ENCODE assay signal across 9 cellular contexts in genomic region chr18:13375302-13376255, GRCh38.
A peak's percentile ranks its signal among the peaks of the same experiment; 100 is the strongest.
DNase-seq lines count a peak whose midpoint lies in the region; ATAC-seq, FAIRE-seq and TF ChIP-seq lines count a peak whose summit lies in the region.
"Had no signal": no experiment of that assay in that cellular context is flagged by ENCODE, and none has a peak within 500 bp of the region (broad histone marks: within the 10 kb centered on the region; RNA-seq: fewer than 3 reads in every experiment).

No MANE protein-coding gene starts in this region.

- peak overlapping the region; percentile 76 for H3K27ac ChIP-seq in CD4-positive, alpha-beta memory T cell (ENCODE audit: low read depth, low read length)
- H3K27ac ChIP-seq in testis: no peak overlapping the region
- H3K27ac ChIP-seq: KMS-11 had no signal

- TF ChIP-seq POLR2A in testis (IDR thresholded peaks at IDR 0.05): no peak

- CTCF ChIA-PET in CD4-positive, alpha-beta memory T cell (lab: Charles Lee; ENCODE audit: partially characterized antibody): interaction anchor here (0.8 to 4.1 kb wide), 6 partner anchors 8 to 159 kb away, joined by 3 to 26 read pairs (median 4); no protein-coding TSS in a partner anchor
- CTCF ChIA-PET in activated CD8-positive, alpha-beta memory T cell treated with anti-CD3 and anti-CD28 coated beads, Interleukin-2, amount 10 ng/mL, durations not matched to agents 7 days and 5 days (lab: Charles Lee): interaction anchor here (0.9 to 2.1 kb wide), 6 partner anchors 11 to 502 kb away, joined by 3 to 7 read pairs (median 3); no protein-coding TSS in a partner anchor

- H3K4me3 Mint-ChIP-seq in CD4-positive, alpha-beta memory T cell: peak overlapping the region; percentile 75 to 91 (median 80)
- peak overlapping the region; percentile 28 for H3K4me3 Mint-ChIP-seq in activated CD8-positive, alpha-beta memory T cell treated with anti-CD3 and anti-CD28 coated beads, Interleukin-2, amount 10 ng/mL, durations not matched to agents 7 days and 5 days
- peak overlapping the region; percentile 31 for H3K4me3 Mint-ChIP-seq in endothelial cell (ENCODE audit: unreplicated experiment)

- no peak for TF ChIP-seq CTCF in endothelial cell (IDR thresholded peaks at IDR 0.05; ENCODE audit: unreplicated experiment)
- TF ChIP-seq CTCF in omental fat pad (IDR thresholded peaks at IDR 0.05): no peak
- TF ChIP-seq CTCF in testis (IDR thresholded peaks at IDR 0.05): no peak

- peaks cover 86% of the 10 kb centered on the region for H3K4me1 ChIP-seq in CD4-positive, alpha-beta memory T cell (ENCODE audit: insufficient read depth, low read length)
- H3K4me1 ChIP-seq in testis: no peaks in the 10 kb centered on the region

- H3K36me3 ChIP-seq in CD4-positive, alpha-beta memory T cell (ENCODE audit: insufficient read depth, low read length): no peaks in the 10 kb centered on the region
- H3K36me3 ChIP-seq in testis (ENCODE audit: low read depth, missing control alignments): no peaks in the 10 kb centered on the region

- 71 to 73% methylated on average over 18 to 19 of the region's 19 CpGs for WGBS in testis, 2 donors

- peak overlapping the region; percentile 90 to 100 (median 99) for H3K27ac Mint-ChIP-seq in CD4-positive, alpha-beta memory T cell
- H3K27ac Mint-ChIP-seq in activated CD8-positive, alpha-beta memory T cell treated with anti-CD3 and anti-CD28 coated beads, Interleukin-2, amount 10 ng/mL, durations not matched to agents 7 days and 5 days: peak overlapping the region; percentile 77
- H3K27ac Mint-ChIP-seq in endothelial cell (ENCODE audit: unreplicated experiment): peak overlapping the region; percentile 32

- ATAC-seq in GM21423 (IDR thresholded peaks at IDR 0.05; ENCODE audit: unreplicated experiment) (peak; percentile 84), omental fat pad (ENCODE audit: low FRiP score) (peak; percentile 98)
- ATAC-seq in activated CD8-positive, alpha-beta memory T cell treated with anti-CD3 and anti-CD28 coated beads, Interleukin-2, amount 10 ng/mL, durations not matched to agents 7 days and 5 days: peak; percentile 86

- H3K4me1 Mint-ChIP-seq in CD4-positive, alpha-beta memory T cell: peaks cover 52 to 84% (median 71%) of the 10 kb centered on the region in 4 donors
- H3K4me1 Mint-ChIP-seq in activated CD8-positive, alpha-beta memory T cell treated with anti-CD3 and anti-CD28 coated beads, Interleukin-2, amount 10 ng/mL, durations not matched to agents 7 days and 5 days: peaks cover 43% of the 10 kb centered on the region
- H3K4me1 Mint-ChIP-seq in endothelial cell (ENCODE audit: unreplicated experiment): peaks cover 8% of the 10 kb centered on the region

- intact Hi-C loops in CD4-positive, alpha-beta memory T cell (cut with micrococcal nuclease): loop anchor here (2.0 to 5.0 kb wide), 5 partner anchors 61 to 352 kb away; partner anchors contain the start of genes FAM210A and RNMT
- intact Hi-C loops in testis (cut with DNase I; ENCODE audit: low total_unique reads): no loop called here

- no peaks in the 10 kb centered on the region for H3K9me3 ChIP-seq in CD4-positive, alpha-beta memory T cell (ENCODE audit: control insufficient read depth in 1 of 2, low read length in 2 of 2)
- H3K9me3 ChIP-seq in testis: no peaks in the 10 kb centered on the region

- DNase-seq in CD4-positive, alpha-beta memory T cell: peak; percentile 55 to 92 (median 65)
- DNase-seq in HTR-8/SVneo (ENCODE audit: insufficient read length, low spot score) (peak; percentile 78), endothelial cell (ENCODE audit: low spot score) (no peak), omental fat pad (ENCODE audit: low spot score) (peak; percentile 61), testis (peak; percentile 33), NCI-H524 (lab: John Stamatoyannopoulos, UW) (no peak)
- DNase-seq in activated CD8-positive, alpha-beta memory T cell treated with anti-CD3 and anti-CD28 coated beads, Interleukin-2, amount 10 ng/mL, durations not matched to agents 7 days and 5 days: peak; percentile 89

- peak overlapping the region in 1 of 2 donors; percentile 41 for H3K4me3 ChIP-seq in CD4-positive, alpha-beta memory T cell (ENCODE audit: low read length in 2 of 2)
- H3K4me3 ChIP-seq in testis: no peak overlapping the region

- POLR2A ChIA-PET in CD4-positive, alpha-beta memory T cell (lab: Charles Lee; ENCODE audit: partially characterized antibody): interaction anchor here (0.8 to 8.6 kb wide), 14 partner anchors 11 to 237 kb away, joined by 3 to 97 read pairs (median 4); no protein-coding TSS in a partner anchor

- no peaks in the 10 kb centered on the region for H3K36me3 Mint-ChIP-seq in CD4-positive, alpha-beta memory T cell
- H3K36me3 Mint-ChIP-seq in activated CD8-positive, alpha-beta memory T cell treated with anti-CD3 and anti-CD28 coated beads, Interleukin-2, amount 10 ng/mL, durations not matched to agents 7 days and 5 days: no peaks in the 10 kb centered on the region
- H3K36me3 Mint-ChIP-seq in endothelial cell (ENCODE audit: low read depth, unreplicated experiment): no peaks in the 10 kb centered on the region

- no peaks in the 10 kb centered on the region for H3K27me3 Mint-ChIP-seq in CD4-positive, alpha-beta memory T cell
- peaks cover 3% of the 10 kb centered on the region for H3K27me3 Mint-ChIP-seq in activated CD8-positive, alpha-beta memory T cell treated with anti-CD3 and anti-CD28 coated beads, Interleukin-2, amount 10 ng/mL, durations not matched to agents 7 days and 5 days
- peaks cover 3% of the 10 kb centered on the region for H3K27me3 Mint-ChIP-seq in endothelial cell (ENCODE audit: unreplicated experiment)

- H3K27me3 ChIP-seq in CD4-positive, alpha-beta memory T cell (ENCODE audit: insufficient read depth, low read length): no peaks in the 10 kb centered on the region
- no peaks in the 10 kb centered on the region for H3K27me3 ChIP-seq in testis

- FAIRE-seq in HTR-8/SVneo (lab: Jason Lieb, UNC): peak; percentile 48

- H3K9me3 Mint-ChIP-seq in CD4-positive, alpha-beta memory T cell: no peaks in the 10 kb centered on the region
- H3K9me3 Mint-ChIP-seq in activated CD8-positive, alpha-beta memory T cell treated with anti-CD3 and anti-CD28 coated beads, Interleukin-2, amount 10 ng/mL, durations not matched to agents 7 days and 5 days (ENCODE audit: low read depth): no peaks in the 10 kb centered on the region
- no peaks in the 10 kb centered on the region for H3K9me3 Mint-ChIP-seq in endothelial cell (ENCODE audit: unreplicated experiment)

Comparison
In these comparisons a context has a peak if more than half of its experiments do, and no peak if none do; other contexts are left out.
1. DNase-seq: peak in CD4-positive, alpha-beta memory T cell (5 of 5), HTR-8/SVneo (single experiment), activated CD8-positive, alpha-beta memory T cell treated with anti-CD3 and anti-CD28 coated beads, Interleukin-2, amount 10 ng/mL, durations not matched to agents 7 days and 5 days (single experiment), omental fat pad (single experiment) and testis (single experiment); none in endothelial cell (single experiment) and NCI-H524 (0 of 2).
2. H3K27ac Mint-ChIP-seq: peak in every context shown above with its lines; median percentile 99 in CD4-positive, alpha-beta memory T cell; 77 in activated CD8-positive, alpha-beta memory T cell treated with anti-CD3 and anti-CD28 coated beads, Interleukin-2, amount 10 ng/mL, durations not matched to agents 7 days and 5 days; 32 in endothelial cell.
3. H3K4me3 Mint-ChIP-seq: peak in every context shown above with its lines; median percentile 80 in CD4-positive, alpha-beta memory T cell; 31 in endothelial cell; 28 in activated CD8-positive, alpha-beta memory T cell treated with anti-CD3 and anti-CD28 coated beads, Interleukin-2, amount 10 ng/mL, durations not matched to agents 7 days and 5 days.
4. Peak in every context shown above with its lines, with median percentiles within 50 percentile points of each other: ATAC-seq.